In genomic region chr6:71123051-71123450, GRCh38 we compare ENCODE assay signal across 19 cellular contexts.
DNase-seq lines count a peak whose midpoint lies in the region; TF ChIP-seq lines count a peak whose summit lies in the region.
"Had no signal": no experiment of that assay in that cellular context is flagged by ENCODE, and none has a peak within 500 bp of the region (broad histone marks: within the 10 kb centered on the region; RNA-seq: fewer than 3 reads in every experiment).

No MANE protein-coding gene starts in this region.

- no peak overlapping the region for H3K27ac ChIP-seq in dorsolateral prefrontal cortex
- H3K27ac ChIP-seq: 22Rv1, HL-60 had no signal

- DNase-seq in A172 (ENCODE audit: low spot score) = peak; percentile 19
- DNase-seq in HT1080 (ENCODE audit: low read depth) = peak; percentile 45
- peak; percentile 69 for DNase-seq in astrocyte of the hippocampus (ENCODE audit: low read depth, low spot score)
- DNase-seq in iris pigment epithelial cell (ENCODE audit: low read depth) = peak; percentile 48
- DNase-seq in dorsolateral prefrontal cortex = no peak
- no peak for DNase-seq in NCI-H1048 (lab: John Stamatoyannopoulos, UW)
- no peak for DNase-seq in activated T-helper 2 cell treated with anti-CD3 and anti-CD28 coated beads, Interferon-gamma antibody, Interleukin-2, Interleukin-4, amounts not matched to agents 10 μg/mL and 5 μg/mL and 100 μg/mL, durations not matched to agents 14 hours and 24 hours and 36 hours (ENCODE audit: low spot score)
- no peak for DNase-seq in GM10266 (ENCODE audit: extremely low spot score)
- DNase-seq: AML-193, DMS53, GDM1, KBM-7, NCI-H1092 treated with DMSO at 0.1 percent for 48 hours, NCI-H1694 treated with DMSO at 0.1 percent for 48 hours, NCI-H446, NCI-H82, SHP77 had no signal

- H3K27ac Mint-ChIP-seq in activated T-helper 2 cell treated with anti-CD3 and anti-CD28 coated beads, Interferon-gamma antibody, Interleukin-2, Interleukin-4, amounts not matched to agents 10 μg/mL and 5 μg/mL and 100 μg/mL, durations not matched to agents 14 hours and 24 hours and 36 hours = no peak overlapping the region

- peaks cover 0 to 2% (median 0%) of the 10 kb centered on the region in 45 donors for H3K27me3 ChIP-seq in dorsolateral prefrontal cortex

- TF ChIP-seq CTCF in dorsolateral prefrontal cortex (IDR thresholded peaks at IDR 0.05 in 54 of 56, conservative IDR thresholded peaks at IDR 0.05 in 2 of 56; ENCODE audit: low read depth in 1 of 56, partially characterized antibody in 56 of 56) (no peak), GM10266 (IDR thresholded peaks at IDR 0.05; ENCODE audit: control insufficient read depth, insufficient read depth, low read depth, missing control alignments) (no peak)

- no peak overlapping the region for H3K4me3 Mint-ChIP-seq in activated T-helper 2 cell treated with anti-CD3 and anti-CD28 coated beads, Interferon-gamma antibody, Interleukin-2, Interleukin-4, amounts not matched to agents 10 μg/mL and 5 μg/mL and 100 μg/mL, durations not matched to agents 14 hours and 24 hours and 36 hours (ENCODE audit: low read depth)

- no peak overlapping the region for H3K4me3 ChIP-seq in dorsolateral prefrontal cortex

- no peaks in the 10 kb centered on the region for H3K27me3 Mint-ChIP-seq in activated T-helper 2 cell treated with anti-CD3 and anti-CD28 coated beads, Interferon-gamma antibody, Interleukin-2, Interleukin-4, amounts not matched to agents 10 μg/mL and 5 μg/mL and 100 μg/mL, durations not matched to agents 14 hours and 24 hours and 36 hours (ENCODE audit: low read depth)

- intact Hi-C loops in dorsolateral prefrontal cortex (cut with DNase I) = no loop called here
- intact Hi-C loops in activated T-helper 2 cell treated with anti-CD3 and anti-CD28 coated beads, Interferon-gamma antibody, Interleukin-2, Interleukin-4, amounts not matched to agents 10 μg/mL and 5 μg/mL and 100 μg/mL, durations not matched to agents 14 hours and 24 hours and 36 hours (cut with micrococcal nuclease) = no loop called here

- H3K9me3 Mint-ChIP-seq in activated T-helper 2 cell treated with anti-CD3 and anti-CD28 coated beads, Interferon-gamma antibody, Interleukin-2, Interleukin-4, amounts not matched to agents 10 μg/mL and 5 μg/mL and 100 μg/mL, durations not matched to agents 14 hours and 24 hours and 36 hours = no peaks in the 10 kb centered on the region

- no peaks in the 10 kb centered on the region for H3K36me3 Mint-ChIP-seq in activated T-helper 2 cell treated with anti-CD3 and anti-CD28 coated beads, Interferon-gamma antibody, Interleukin-2, Interleukin-4, amounts not matched to agents 10 μg/mL and 5 μg/mL and 100 μg/mL, durations not matched to agents 14 hours and 24 hours and 36 hours (ENCODE audit: low read depth)

- H3K4me1 Mint-ChIP-seq in activated T-helper 2 cell treated with anti-CD3 and anti-CD28 coated beads, Interferon-gamma antibody, Interleukin-2, Interleukin-4, amounts not matched to agents 10 μg/mL and 5 μg/mL and 100 μg/mL, durations not matched to agents 14 hours and 24 hours and 36 hours (ENCODE audit: low read depth) = no peaks in the 10 kb centered on the region

Comparison
In these comparisons a context has a peak if more than half of its experiments do, and no peak if none do; other contexts are left out.
1. DNase-seq: peak in A172 (single experiment), HT1080 (single experiment), astrocyte of the hippocampus (single experiment) and iris pigment epithelial cell (single experiment); none in dorsolateral prefrontal cortex (0 of 10), NCI-H1048 (single experiment), activated T-helper 2 cell treated with anti-CD3 and anti-CD28 coated beads, Interferon-gamma antibody, Interleukin-2, Interleukin-4, amounts not matched to agents 10 μg/mL and 5 μg/mL and 100 μg/mL, durations not matched to agents 14 hours and 24 hours and 36 hours (single experiment) and GM10266 (single experiment).